11 cellular contexts compared by ENCODE assay signal in genomic region chrY:14829366-14829885, GRCh38.
"Had no signal": no experiment of that assay in that cellular context is flagged by ENCODE, and none has a peak within 500 bp of the region (broad histone marks: within the 10 kb centered on the region; RNA-seq: fewer than 3 reads in every experiment).

No MANE protein-coding gene starts in this region.

- DNase-seq: activated naive CD8-positive, alpha-beta T cell treated with anti-CD3 and anti-CD28 coated beads for 36 hours; effector memory CD4-positive, alpha-beta T cell; nephron progenitor cell; psoas muscle; stimulated activated CD4-positive, alpha-beta T cell treated with anti-CD3 and anti-CD28 coated beads, Interleukin-2, amount 100 ng/mL, for 24 hours; tibial artery had no signal

- H3K27me3 Mint-ChIP-seq: activated naive CD8-positive, alpha-beta T cell treated with anti-CD3 and anti-CD28 coated beads for 36 hours; brain had no signal

- H3K27ac Mint-ChIP-seq: activated naive CD8-positive, alpha-beta T cell treated with anti-CD3 and anti-CD28 coated beads for 36 hours; activated T-helper 1 cell treated with anti-CD3 and anti-CD28 coated beads, Interleukin-12 subunit alpha, Interleukin-12 subunit beta, Interleukin-2, Interleukin-4 antibody, amounts not matched to agents 30 ng/mL and 10 ng/mL and 1 ng/mL, durations not matched to agents 14 hours and 24 hours and 36 hours; brain; nephron progenitor cell; stimulated activated effector memory CD8-positive, alpha-beta T cell treated with anti-CD3 and anti-CD28 coated beads, Interleukin-12 subunit alpha, Interleukin-12 subunit beta, amount 100 ng/mL, for 72 hours; T-helper 2 cell treated with Interferon-gamma antibody and Interleukin-4, amounts not matched to agents 5 μg/mL and 100 μg/mL, for 36 hours had no signal

- H3K36me3 Mint-ChIP-seq: activated naive CD8-positive, alpha-beta T cell treated with anti-CD3 and anti-CD28 coated beads for 36 hours; brain; stimulated activated effector memory CD8-positive, alpha-beta T cell treated with anti-CD3 and anti-CD28 coated beads, Interleukin-12 subunit alpha, Interleukin-12 subunit beta, amount 100 ng/mL, for 72 hours had no signal

- H3K36me3 ChIP-seq: tibial artery had no signal

- H3K4me1 Mint-ChIP-seq: activated naive CD8-positive, alpha-beta T cell treated with anti-CD3 and anti-CD28 coated beads for 36 hours; brain; nephron progenitor cell; stimulated activated effector memory CD8-positive, alpha-beta T cell treated with anti-CD3 and anti-CD28 coated beads, Interleukin-12 subunit alpha, Interleukin-12 subunit beta, amount 100 ng/mL, for 72 hours had no signal

- H3K4me3 Mint-ChIP-seq: activated naive CD8-positive, alpha-beta T cell treated with anti-CD3 and anti-CD28 coated beads for 36 hours; activated T-helper 1 cell treated with anti-CD3 and anti-CD28 coated beads, Interleukin-12 subunit alpha, Interleukin-12 subunit beta, Interleukin-2, Interleukin-4 antibody, amounts not matched to agents 30 ng/mL and 10 ng/mL and 1 ng/mL, durations not matched to agents 14 hours and 24 hours and 36 hours; brain; nephron progenitor cell; stimulated activated effector memory CD8-positive, alpha-beta T cell treated with anti-CD3 and anti-CD28 coated beads, Interleukin-12 subunit alpha, Interleukin-12 subunit beta, amount 100 ng/mL, for 72 hours; T-helper 2 cell treated with Interferon-gamma antibody and Interleukin-4, amounts not matched to agents 5 μg/mL and 100 μg/mL, for 36 hours had no signal

- H3K27me3 ChIP-seq: tibial artery had no signal

- H3K9me3 ChIP-seq: psoas muscle, tibial artery had no signal

- H3K9me3 Mint-ChIP-seq: activated naive CD8-positive, alpha-beta T cell treated with anti-CD3 and anti-CD28 coated beads for 36 hours; activated T-helper 1 cell treated with anti-CD3 and anti-CD28 coated beads, Interleukin-12 subunit alpha, Interleukin-12 subunit beta, Interleukin-2, Interleukin-4 antibody, amounts not matched to agents 30 ng/mL and 10 ng/mL and 1 ng/mL, durations not matched to agents 14 hours and 24 hours and 36 hours; brain; nephron progenitor cell; stimulated activated effector memory CD8-positive, alpha-beta T cell treated with anti-CD3 and anti-CD28 coated beads, Interleukin-12 subunit alpha, Interleukin-12 subunit beta, amount 100 ng/mL, for 72 hours had no signal

- ATAC-seq: psoas muscle; sciatic nerve; stimulated activated effector memory CD8-positive, alpha-beta T cell treated with anti-CD3 and anti-CD28 coated beads, Interleukin-12 subunit alpha, Interleukin-12 subunit beta, amount 100 ng/mL, for 72 hours had no signal

- H3K4me1 ChIP-seq: psoas muscle, tibial artery had no signal

- H3K4me3 ChIP-seq: psoas muscle, tibial artery had no signal

- H3K27ac ChIP-seq: psoas muscle, tibial artery had no signal
